Comparison of ENCODE assay signal across 21 cellular contexts in the genomic region with DNA sequence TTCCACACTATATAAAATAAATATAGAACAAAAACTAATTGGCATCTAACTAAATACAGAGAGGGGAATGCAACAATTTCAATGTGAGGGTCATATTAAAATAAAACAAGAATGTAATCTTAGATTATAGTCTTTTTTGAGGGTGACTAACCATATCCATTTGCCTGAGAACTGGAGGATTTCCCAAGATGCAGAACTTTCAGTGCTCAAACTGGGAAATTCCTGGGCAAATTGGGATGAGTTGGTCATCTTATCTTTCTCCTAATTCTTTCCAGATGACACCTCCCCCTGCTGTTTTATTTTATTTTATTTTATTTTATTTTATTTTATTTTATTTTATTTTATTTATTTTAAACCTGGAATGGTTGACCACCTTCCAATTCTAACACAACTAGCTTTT.
"Had no signal": no experiment of that assay in that cellular context is flagged by ENCODE, and none has a peak within 500 bp of the region (broad histone marks: within the 10 kb centered on the region; RNA-seq: fewer than 3 reads in every experiment).

No MANE protein-coding gene starts in this region.

- H3K4me1 ChIP-seq: esophagus muscularis mucosa, gastroesophageal sphincter, heart left ventricle, left ventricle myocardium inferior, tibial artery had no signal

- H3K4me3 ChIP-seq: esophagus muscularis mucosa, gastroesophageal sphincter, heart left ventricle, left ventricle myocardium inferior, tibial artery had no signal

- H3K9me3 ChIP-seq: esophagus muscularis mucosa, gastroesophageal sphincter, heart left ventricle, left ventricle myocardium inferior, tibial artery had no signal

- FAIRE-seq: endothelial cell of umbilical vein had no signal

- H3K36me3 ChIP-seq: esophagus muscularis mucosa, gastroesophageal sphincter, heart left ventricle, left ventricle myocardium inferior, tibial artery had no signal

- DNase-seq: activated CD4-positive, alpha-beta T cell treated with anti-CD3 and anti-CD28 coated beads, Interleukin-2, amount 50 U/mL, for 1 hour; activated CD4-positive, CD25-positive, alpha-beta regulatory T cell treated with anti-CD3 and anti-CD28 coated beads, Interleukin-2, amount 50 U/mL, for 72 hours; activated CD8-positive, alpha-beta memory T cell treated with anti-CD3 and anti-CD28 coated beads for 24 hours; activated gamma-delta T cell treated with Interleukin-2 at 50 U/mL for 16 hours; amniotic stem cell; effector CD4-positive, alpha-beta T cell; heart left ventricle; left ventricle myocardium inferior; mammary epithelial cell; nephron progenitor cell; nucleus accumbens; posterior cingulate gyrus; stimulated activated CD4-positive, alpha-beta T cell treated with anti-CD3 and anti-CD28 coated beads, Interleukin-12 subunit alpha, Interleukin-12 subunit beta, amount 100 ng/mL, for 4 hours; stimulated activated CD4-positive, alpha-beta T cell treated with anti-CD3 and anti-CD28 coated beads, Interleukin-1b, Interleukin-23, amount 100 ng/mL, for 48 hours; stimulated activated CD8-positive, alpha-beta memory T cell treated with anti-CD3 and anti-CD28 coated beads, Interleukin-4, amount 100 ng/mL, for 48 hours; stimulated activated naive CD4-positive, alpha-beta T cell treated with Interleukin-2 at 50 U/mL for 16 hours; tibial artery had no signal

- ATAC-seq: activated naive CD4-positive, alpha-beta T cell treated with anti-CD3 and anti-CD28 coated beads, Interleukin-2, amount 50 U/mL, for 72 hours; gastroesophageal sphincter; heart left ventricle had no signal

- H3K27ac ChIP-seq: esophagus muscularis mucosa, gastroesophageal sphincter, heart left ventricle, left ventricle myocardium inferior, tibial artery had no signal

- H3K27me3 ChIP-seq: esophagus muscularis mucosa, gastroesophageal sphincter, heart left ventricle, tibial artery had no signal
